In the genomic region with DNA sequence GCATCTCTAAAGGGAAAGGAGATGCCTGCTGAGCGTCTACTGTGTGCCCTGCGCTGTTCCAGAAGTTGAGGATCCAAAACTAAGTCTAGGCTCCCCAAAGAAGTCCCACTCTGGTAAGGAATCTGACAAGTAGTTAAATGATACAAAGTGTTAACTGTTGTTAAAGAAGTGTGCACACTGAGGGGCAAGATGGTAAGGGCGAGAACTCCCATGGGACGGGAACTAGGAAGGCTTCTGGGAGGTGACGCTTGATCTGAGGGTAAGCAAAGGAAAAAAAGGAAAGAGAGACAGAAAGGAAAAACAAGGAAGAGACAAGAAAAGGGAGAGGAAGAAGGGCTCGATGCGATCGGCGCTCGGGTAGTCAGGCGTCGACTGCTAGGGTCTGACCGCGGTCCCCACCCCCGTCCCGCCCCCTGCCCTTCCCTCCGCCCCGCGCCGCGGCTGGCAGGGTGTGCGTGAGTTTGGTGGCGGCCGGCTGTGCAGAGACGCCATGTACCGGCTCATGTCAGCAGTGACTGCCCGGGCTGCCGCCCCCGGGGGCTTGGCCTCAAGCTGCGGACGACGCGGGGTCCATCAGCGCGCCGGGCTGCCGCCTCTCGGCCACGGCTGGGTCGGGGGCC, we compare ENCODE assay signal across 1 cellular context.
A peak's percentile ranks its signal among the peaks of the same experiment; 100 is the strongest.
TF ChIP-seq lines count a peak whose summit lies in the region.

A gene with protein sequence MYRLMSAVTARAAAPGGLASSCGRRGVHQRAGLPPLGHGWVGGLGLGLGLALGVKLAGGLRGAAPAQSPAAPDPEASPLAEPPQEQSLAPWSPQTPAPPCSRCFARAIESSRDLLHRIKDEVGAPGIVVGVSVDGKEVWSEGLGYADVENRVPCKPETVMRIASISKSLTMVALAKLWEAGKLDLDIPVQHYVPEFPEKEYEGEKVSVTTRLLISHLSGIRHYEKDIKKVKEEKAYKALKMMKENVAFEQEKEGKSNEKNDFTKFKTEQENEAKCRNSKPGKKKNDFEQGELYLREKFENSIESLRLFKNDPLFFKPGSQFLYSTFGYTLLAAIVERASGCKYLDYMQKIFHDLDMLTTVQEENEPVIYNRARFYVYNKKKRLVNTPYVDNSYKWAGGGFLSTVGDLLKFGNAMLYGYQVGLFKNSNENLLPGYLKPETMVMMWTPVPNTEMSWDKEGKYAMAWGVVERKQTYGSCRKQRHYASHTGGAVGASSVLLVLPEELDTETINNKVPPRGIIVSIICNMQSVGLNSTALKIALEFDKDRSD (plus strand): TSS at position 480 of the 620 bp plus-strand sequence. CDS start 11 bp downstream, at position 491.

TF ChIP-seq in HepG2, 621 proteins besides CTCF, POLR2A, EP300 and RAD21 (continued from another document and continues in another):
- TF ChIP-seq, protein P1, sequence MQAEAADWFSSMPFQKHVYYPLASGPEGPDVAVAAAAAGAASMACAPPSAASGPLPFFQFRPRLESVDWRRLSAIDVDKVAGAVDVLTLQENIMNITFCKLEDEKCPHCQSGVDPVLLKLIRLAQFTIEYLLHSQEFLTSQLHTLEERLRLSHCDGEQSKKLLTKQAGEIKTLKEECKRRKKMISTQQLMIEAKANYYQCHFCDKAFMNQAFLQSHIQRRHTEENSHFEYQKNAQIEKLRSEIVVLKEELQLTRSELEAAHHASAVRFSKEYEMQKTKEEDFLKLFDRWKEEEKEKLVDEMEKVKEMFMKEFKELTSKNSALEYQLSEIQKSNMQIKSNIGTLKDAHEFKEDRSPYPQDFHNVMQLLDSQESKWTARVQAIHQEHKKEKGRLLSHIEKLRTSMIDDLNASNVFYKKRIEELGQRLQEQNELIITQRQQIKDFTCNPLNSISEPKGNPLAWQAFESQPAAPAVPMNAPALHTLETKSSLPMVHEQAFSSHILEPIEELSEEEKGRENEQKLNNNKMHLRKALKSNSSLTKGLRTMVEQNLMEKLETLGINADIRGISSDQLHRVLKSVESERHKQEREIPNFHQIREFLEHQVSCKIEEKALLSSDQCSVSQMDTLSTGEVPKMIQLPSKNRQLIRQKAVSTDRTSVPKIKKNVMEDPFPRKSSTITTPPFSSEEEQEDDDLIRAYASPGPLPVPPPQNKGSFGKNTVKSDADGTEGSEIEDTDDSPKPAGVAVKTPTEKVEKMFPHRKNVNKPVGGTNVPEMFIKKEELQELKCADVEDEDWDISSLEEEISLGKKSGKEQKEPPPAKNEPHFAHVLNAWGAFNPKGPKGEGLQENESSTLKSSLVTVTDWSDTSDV (CRISPR knock-in tag; IDR thresholded peaks at IDR 0.05): no peak
- no peak for TF ChIP-seq ZSCAN25 (CRISPR knock-in tag; IDR thresholded peaks at IDR 0.05)
- TF ChIP-seq ZSCAN22 (CRISPR knock-in tag; IDR thresholded peaks at IDR 0.05): no peak
- TF ChIP-seq ZFAT (CRISPR knock-in tag; conservative IDR thresholded peaks at IDR 0.05): no peak
- TF ChIP-seq ZNF367 (CRISPR knock-in tag; IDR thresholded peaks at IDR 0.05; ENCODE audit: borderline replicate concordance): no peak
- TF ChIP-seq, protein P2, sequence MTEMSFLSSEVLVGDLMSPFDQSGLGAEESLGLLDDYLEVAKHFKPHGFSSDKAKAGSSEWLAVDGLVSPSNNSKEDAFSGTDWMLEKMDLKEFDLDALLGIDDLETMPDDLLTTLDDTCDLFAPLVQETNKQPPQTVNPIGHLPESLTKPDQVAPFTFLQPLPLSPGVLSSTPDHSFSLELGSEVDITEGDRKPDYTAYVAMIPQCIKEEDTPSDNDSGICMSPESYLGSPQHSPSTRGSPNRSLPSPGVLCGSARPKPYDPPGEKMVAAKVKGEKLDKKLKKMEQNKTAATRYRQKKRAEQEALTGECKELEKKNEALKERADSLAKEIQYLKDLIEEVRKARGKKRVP (CRISPR knock-in tag; IDR thresholded peaks at IDR 0.05): no peak
- TF ChIP-seq CBX2 (IDR thresholded peaks at IDR 0.05; ENCODE audit: low read depth, low read length): no peak
- TF ChIP-seq CBX2 (CRISPR knock-in tag; IDR thresholded peaks at IDR 0.05; ENCODE audit: low read depth): no peak
- TF ChIP-seq, protein P3, sequence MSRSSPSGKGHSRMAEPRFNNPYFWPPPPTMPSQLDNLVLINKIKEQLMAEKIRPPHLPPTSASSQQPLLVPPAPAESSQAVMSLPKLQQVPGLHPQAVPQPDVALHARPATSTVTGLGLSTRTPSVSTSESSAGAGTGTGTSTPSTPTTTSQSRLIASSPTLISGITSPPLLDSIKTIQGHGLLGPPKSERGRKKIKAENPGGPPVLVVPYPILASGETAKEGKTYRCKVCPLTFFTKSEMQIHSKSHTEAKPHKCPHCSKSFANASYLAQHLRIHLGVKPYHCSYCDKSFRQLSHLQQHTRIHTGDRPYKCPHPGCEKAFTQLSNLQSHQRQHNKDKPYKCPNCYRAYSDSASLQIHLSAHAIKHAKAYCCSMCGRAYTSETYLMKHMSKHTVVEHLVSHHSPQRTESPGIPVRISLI (CRISPR knock-in tag; IDR thresholded peaks at IDR 0.05; ENCODE audit: borderline replicate concordance): no peak
- TF ChIP-seq ASH2L (IDR thresholded peaks at IDR 0.05; ENCODE audit: insufficient read length, low read depth, low read length): no peak
- no peak for TF ChIP-seq CBX5 (CRISPR knock-in tag; IDR thresholded peaks at IDR 0.05; ENCODE audit: borderline replicate concordance)
- TF ChIP-seq SP1 (IDR thresholded peaks at IDR 0.05): no peak
- peak; percentile 92 for TF ChIP-seq SP1 (CRISPR knock-in tag; IDR thresholded peaks at IDR 0.05)
- TF ChIP-seq, protein P4, sequence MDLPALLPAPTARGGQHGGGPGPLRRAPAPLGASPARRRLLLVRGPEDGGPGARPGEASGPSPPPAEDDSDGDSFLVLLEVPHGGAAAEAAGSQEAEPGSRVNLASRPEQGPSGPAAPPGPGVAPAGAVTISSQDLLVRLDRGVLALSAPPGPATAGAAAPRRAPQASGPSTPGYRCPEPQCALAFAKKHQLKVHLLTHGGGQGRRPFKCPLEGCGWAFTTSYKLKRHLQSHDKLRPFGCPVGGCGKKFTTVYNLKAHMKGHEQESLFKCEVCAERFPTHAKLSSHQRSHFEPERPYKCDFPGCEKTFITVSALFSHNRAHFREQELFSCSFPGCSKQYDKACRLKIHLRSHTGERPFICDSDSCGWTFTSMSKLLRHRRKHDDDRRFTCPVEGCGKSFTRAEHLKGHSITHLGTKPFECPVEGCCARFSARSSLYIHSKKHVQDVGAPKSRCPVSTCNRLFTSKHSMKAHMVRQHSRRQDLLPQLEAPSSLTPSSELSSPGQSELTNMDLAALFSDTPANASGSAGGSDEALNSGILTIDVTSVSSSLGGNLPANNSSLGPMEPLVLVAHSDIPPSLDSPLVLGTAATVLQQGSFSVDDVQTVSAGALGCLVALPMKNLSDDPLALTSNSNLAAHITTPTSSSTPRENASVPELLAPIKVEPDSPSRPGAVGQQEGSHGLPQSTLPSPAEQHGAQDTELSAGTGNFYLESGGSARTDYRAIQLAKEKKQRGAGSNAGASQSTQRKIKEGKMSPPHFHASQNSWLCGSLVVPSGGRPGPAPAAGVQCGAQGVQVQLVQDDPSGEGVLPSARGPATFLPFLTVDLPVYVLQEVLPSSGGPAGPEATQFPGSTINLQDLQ (CRISPR knock-in tag; IDR thresholded peaks at IDR 0.05): no peak
- TF ChIP-seq HOXD1 (CRISPR knock-in tag; IDR thresholded peaks at IDR 0.05): no peak
- peak; percentile 85 for TF ChIP-seq ARNT2 (CRISPR knock-in tag; IDR thresholded peaks at IDR 0.05; ENCODE audit: low read depth)
- TF ChIP-seq HOXA7 (CRISPR knock-in tag; IDR thresholded peaks at IDR 0.05): no peak
- TF ChIP-seq CHCHD3 (CRISPR knock-in tag; IDR thresholded peaks at IDR 0.05): no peak
- TF ChIP-seq, protein P5, sequence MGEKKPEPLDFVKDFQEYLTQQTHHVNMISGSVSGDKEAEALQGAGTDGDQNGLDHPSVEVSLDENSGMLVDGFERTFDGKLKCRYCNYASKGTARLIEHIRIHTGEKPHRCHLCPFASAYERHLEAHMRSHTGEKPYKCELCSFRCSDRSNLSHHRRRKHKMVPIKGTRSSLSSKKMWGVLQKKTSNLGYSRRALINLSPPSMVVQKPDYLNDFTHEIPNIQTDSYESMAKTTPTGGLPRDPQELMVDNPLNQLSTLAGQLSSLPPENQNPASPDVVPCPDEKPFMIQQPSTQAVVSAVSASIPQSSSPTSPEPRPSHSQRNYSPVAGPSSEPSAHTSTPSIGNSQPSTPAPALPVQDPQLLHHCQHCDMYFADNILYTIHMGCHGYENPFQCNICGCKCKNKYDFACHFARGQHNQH (CRISPR knock-in tag; IDR thresholded peaks at IDR 0.05): no peak
- TF ChIP-seq ETV6 (CRISPR knock-in tag; conservative IDR thresholded peaks at IDR 0.05): no peak
- TF ChIP-seq ZNF792 (CRISPR knock-in tag; IDR thresholded peaks at IDR 0.05): peak; percentile 32; the same call in 1 of the 2 replicates
- no peak for TF ChIP-seq ZNF543 (CRISPR knock-in tag; IDR thresholded peaks at IDR 0.05)
- no peak for TF ChIP-seq ZNF605 (CRISPR knock-in tag; IDR thresholded peaks at IDR 0.05)
- no peak for TF ChIP-seq CHD2 (IDR thresholded peaks at IDR 0.05; ENCODE audit: low read depth, low read length)
- TF ChIP-seq ZNF598 (CRISPR knock-in tag; IDR thresholded peaks at IDR 0.05; ENCODE audit: borderline replicate concordance): no peak
- 0 out of 2 replicates have a peak, but pooled peaks have one; percentile 36 for TF ChIP-seq ZNF740 (CRISPR knock-in tag; IDR thresholded peaks at IDR 0.05)
- no peak for TF ChIP-seq MTA3 (CRISPR knock-in tag; IDR thresholded peaks at IDR 0.05)
- TF ChIP-seq HMGXB3 (CRISPR knock-in tag; IDR thresholded peaks at IDR 0.05; ENCODE audit: borderline replicate concordance): no peak
- TF ChIP-seq KLF12 (CRISPR knock-in tag; IDR thresholded peaks at IDR 0.05; ENCODE audit: borderline replicate concordance): no peak; the same call in 1 of the 2 replicates
- 0 out of 2 replicates have a peak, but pooled peaks have one; percentile 24 for TF ChIP-seq ZMYM3 (CRISPR knock-in tag; IDR thresholded peaks at IDR 0.05)
- peak; percentile 41; the same call in 1 of the 2 replicates for TF ChIP-seq FOXK2 (IDR thresholded peaks at IDR 0.05)
- TF ChIP-seq ONECUT2 (CRISPR knock-in tag; IDR thresholded peaks at IDR 0.05): no peak
- TF ChIP-seq, protein P6, sequence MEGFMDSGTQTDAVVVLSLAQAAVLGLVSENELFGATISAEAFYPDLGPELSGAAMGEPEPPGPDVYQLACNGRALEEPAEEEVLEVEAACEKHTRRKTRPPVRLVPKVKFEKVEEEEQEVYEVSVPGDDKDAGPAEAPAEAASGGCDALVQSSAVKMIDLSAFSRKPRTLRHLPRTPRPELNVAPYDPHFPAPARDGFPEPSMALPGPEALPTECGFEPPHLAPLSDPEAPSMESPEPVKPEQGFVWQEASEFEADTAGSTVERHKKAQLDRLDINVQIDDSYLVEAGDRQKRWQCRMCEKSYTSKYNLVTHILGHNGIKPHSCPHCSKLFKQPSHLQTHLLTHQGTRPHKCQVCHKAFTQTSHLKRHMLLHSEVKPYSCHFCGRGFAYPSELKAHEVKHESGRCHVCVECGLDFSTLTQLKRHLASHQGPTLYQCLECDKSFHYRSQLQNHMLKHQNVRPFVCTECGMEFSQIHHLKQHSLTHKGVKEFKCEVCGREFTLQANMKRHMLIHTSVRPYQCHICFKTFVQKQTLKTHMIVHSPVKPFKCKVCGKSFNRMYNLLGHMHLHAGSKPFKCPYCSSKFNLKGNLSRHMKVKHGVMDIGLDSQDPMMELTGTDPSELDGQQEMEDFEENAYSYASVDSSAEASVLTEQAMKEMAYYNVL (CRISPR knock-in tag; IDR thresholded peaks at IDR 0.05; ENCODE audit: borderline replicate concordance): peak; percentile 17; the same call in 1 of the 2 replicates
- TF ChIP-seq, protein P7, sequence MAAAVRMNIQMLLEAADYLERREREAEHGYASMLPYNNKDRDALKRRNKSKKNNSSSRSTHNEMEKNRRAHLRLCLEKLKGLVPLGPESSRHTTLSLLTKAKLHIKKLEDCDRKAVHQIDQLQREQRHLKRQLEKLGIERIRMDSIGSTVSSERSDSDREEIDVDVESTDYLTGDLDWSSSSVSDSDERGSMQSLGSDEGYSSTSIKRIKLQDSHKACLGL (CRISPR knock-in tag; IDR thresholded peaks at IDR 0.05): 0 out of 2 replicates have a peak, but pooled peaks have one; percentile 53
- no peak for TF ChIP-seq RBM39 (IDR thresholded peaks at IDR 0.05; ENCODE audit: low read depth, low read length, poor library complexity, severe bottlenecking)
- TF ChIP-seq ZNF563 (CRISPR knock-in tag; IDR thresholded peaks at IDR 0.05): no peak
- TF ChIP-seq ZNF549 (CRISPR knock-in tag; IDR thresholded peaks at IDR 0.05): no peak
- 0 out of 2 replicates have a peak, but pooled peaks have one; percentile 44 for TF ChIP-seq TMF1 (CRISPR knock-in tag; IDR thresholded peaks at IDR 0.05; ENCODE audit: low read depth)
- peak; percentile 49; the same call in 1 of the 2 replicates for TF ChIP-seq ZNF383 (CRISPR knock-in tag; IDR thresholded peaks at IDR 0.05; ENCODE audit: borderline replicate concordance)
- TF ChIP-seq, protein P8, sequence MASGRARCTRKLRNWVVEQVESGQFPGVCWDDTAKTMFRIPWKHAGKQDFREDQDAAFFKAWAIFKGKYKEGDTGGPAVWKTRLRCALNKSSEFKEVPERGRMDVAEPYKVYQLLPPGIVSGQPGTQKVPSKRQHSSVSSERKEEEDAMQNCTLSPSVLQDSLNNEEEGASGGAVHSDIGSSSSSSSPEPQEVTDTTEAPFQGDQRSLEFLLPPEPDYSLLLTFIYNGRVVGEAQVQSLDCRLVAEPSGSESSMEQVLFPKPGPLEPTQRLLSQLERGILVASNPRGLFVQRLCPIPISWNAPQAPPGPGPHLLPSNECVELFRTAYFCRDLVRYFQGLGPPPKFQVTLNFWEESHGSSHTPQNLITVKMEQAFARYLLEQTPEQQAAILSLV (CRISPR knock-in tag; IDR thresholded peaks at IDR 0.05; ENCODE audit: borderline replicate concordance): no peak
